In the genomic region with DNA sequence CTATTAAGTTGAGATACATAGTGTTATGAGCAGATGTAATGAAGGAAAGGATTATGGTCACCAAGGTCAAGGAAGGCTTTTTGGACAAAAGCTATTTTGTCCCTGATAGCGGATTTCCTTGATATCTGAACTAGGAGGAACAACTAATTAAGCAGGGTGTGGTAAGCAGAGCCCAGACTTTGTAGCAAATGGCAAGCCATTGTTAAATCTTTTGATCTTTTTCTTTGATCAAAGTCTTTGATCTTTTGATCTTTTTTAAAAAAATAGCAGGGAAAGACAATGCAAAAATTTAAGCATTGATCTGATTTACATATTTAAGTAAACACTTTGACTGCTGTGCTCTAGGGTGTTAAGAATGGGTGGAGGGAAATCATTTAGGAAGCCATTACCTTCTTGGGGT, we compare ENCODE assay signal across 2 cellular contexts.
TF ChIP-seq lines count a peak whose summit lies in the region.

No MANE protein-coding gene starts in this region.

TF ChIP-seq in A549, 52 proteins besides CTCF, POLR2A, EP300 and RAD21 (continued from another document):
- TF ChIP-seq, protein P1, sequence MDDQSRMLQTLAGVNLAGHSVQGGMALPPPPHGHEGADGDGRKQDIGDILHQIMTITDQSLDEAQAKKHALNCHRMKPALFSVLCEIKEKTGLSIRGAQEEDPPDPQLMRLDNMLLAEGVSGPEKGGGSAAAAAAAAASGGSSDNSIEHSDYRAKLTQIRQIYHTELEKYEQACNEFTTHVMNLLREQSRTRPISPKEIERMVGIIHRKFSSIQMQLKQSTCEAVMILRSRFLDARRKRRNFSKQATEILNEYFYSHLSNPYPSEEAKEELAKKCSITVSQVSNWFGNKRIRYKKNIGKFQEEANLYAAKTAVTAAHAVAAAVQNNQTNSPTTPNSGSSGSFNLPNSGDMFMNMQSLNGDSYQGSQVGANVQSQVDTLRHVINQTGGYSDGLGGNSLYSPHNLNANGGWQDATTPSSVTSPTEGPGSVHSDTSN (IDR thresholded peaks at IDR 0.05), result no peak
- no peak for TF ChIP-seq CEBPB (IDR thresholded peaks at IDR 0.05)
- no peak for TF ChIP-seq BHLHE40 (IDR thresholded peaks at IDR 0.05; ENCODE audit: low read depth, low read length)
- TF ChIP-seq FOSL2 (IDR thresholded peaks at IDR 0.05), result no peak
- no peak for TF ChIP-seq FOSL2 (CRISPR knock-in tag; IDR thresholded peaks at IDR 0.05)
- TF ChIP-seq ZC3H11A (IDR thresholded peaks at IDR 0.05), result no peak
- TF ChIP-seq, protein P2, sequence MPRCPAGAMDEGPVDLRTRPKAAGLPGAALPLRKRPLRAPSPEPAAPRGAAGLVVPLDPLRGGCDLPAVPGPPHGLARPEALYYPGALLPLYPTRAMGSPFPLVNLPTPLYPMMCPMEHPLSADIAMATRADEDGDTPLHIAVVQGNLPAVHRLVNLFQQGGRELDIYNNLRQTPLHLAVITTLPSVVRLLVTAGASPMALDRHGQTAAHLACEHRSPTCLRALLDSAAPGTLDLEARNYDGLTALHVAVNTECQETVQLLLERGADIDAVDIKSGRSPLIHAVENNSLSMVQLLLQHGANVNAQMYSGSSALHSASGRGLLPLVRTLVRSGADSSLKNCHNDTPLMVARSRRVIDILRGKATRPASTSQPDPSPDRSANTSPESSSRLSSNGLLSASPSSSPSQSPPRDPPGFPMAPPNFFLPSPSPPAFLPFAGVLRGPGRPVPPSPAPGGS (IDR thresholded peaks at IDR 0.05), result no peak
- TF ChIP-seq EHMT2 (IDR thresholded peaks at IDR 0.05; ENCODE audit: low read depth), result no peak
- no peak for TF ChIP-seq SREBF2 (IDR thresholded peaks at IDR 0.05)
- TF ChIP-seq TP53 (CRISPR knock-in tag; IDR thresholded peaks at IDR 0.05), result no peak
- no peak for TF ChIP-seq ESRRA (IDR thresholded peaks at IDR 0.05; ENCODE audit: borderline replicate concordance, low read length)

TF ChIP-seq in GM23338, 12 proteins besides CTCF, POLR2A, EP300 and RAD21 (continued from another document):
- TF ChIP-seq ZNF462 (CRISPR knock-in tag; IDR thresholded peaks at IDR 0.05) (no peak), NANOG (IDR thresholded peaks at IDR 0.05; ENCODE audit: borderline replicate concordance) (no peak), ZNF114 (CRISPR knock-in tag; IDR thresholded peaks at IDR 0.05) (no peak), EZH2 (IDR thresholded peaks at IDR 0.05; ENCODE audit: low read depth, unreplicated experiment) (no peak), STAT1 (IDR thresholded peaks at IDR 0.05; ENCODE audit: unreplicated experiment) (no peak), ZNF331 (CRISPR knock-in tag; IDR thresholded peaks at IDR 0.05; ENCODE audit: low read depth) (no peak), CREB1 (CRISPR knock-in tag; IDR thresholded peaks at IDR 0.05; ENCODE audit: low read depth) (no peak)
- TF ChIP-seq, protein P3, sequence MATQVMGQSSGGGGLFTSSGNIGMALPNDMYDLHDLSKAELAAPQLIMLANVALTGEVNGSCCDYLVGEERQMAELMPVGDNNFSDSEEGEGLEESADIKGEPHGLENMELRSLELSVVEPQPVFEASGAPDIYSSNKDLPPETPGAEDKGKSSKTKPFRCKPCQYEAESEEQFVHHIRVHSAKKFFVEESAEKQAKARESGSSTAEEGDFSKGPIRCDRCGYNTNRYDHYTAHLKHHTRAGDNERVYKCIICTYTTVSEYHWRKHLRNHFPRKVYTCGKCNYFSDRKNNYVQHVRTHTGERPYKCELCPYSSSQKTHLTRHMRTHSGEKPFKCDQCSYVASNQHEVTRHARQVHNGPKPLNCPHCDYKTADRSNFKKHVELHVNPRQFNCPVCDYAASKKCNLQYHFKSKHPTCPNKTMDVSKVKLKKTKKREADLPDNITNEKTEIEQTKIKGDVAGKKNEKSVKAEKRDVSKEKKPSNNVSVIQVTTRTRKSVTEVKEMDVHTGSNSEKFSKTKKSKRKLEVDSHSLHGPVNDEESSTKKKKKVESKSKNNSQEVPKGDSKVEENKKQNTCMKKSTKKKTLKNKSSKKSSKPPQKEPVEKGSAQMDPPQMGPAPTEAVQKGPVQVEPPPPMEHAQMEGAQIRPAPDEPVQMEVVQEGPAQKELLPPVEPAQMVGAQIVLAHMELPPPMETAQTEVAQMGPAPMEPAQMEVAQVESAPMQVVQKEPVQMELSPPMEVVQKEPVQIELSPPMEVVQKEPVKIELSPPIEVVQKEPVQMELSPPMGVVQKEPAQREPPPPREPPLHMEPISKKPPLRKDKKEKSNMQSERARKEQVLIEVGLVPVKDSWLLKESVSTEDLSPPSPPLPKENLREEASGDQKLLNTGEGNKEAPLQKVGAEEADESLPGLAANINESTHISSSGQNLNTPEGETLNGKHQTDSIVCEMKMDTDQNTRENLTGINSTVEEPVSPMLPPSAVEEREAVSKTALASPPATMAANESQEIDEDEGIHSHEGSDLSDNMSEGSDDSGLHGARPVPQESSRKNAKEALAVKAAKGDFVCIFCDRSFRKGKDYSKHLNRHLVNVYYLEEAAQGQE (IDR thresholded peaks at IDR 0.05; ENCODE audit: unreplicated experiment), result no peak
- TF ChIP-seq, protein P4, sequence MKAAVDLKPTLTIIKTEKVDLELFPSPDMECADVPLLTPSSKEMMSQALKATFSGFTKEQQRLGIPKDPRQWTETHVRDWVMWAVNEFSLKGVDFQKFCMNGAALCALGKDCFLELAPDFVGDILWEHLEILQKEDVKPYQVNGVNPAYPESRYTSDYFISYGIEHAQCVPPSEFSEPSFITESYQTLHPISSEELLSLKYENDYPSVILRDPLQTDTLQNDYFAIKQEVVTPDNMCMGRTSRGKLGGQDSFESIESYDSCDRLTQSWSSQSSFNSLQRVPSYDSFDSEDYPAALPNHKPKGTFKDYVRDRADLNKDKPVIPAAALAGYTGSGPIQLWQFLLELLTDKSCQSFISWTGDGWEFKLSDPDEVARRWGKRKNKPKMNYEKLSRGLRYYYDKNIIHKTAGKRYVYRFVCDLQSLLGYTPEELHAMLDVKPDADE (IDR thresholded peaks at IDR 0.05), result no peak
